21 cellular contexts compared by ENCODE assay signal in genomic region chr21:42112857-42113256, GRCh38. TPM values are rescaled to one million over a fixed set of nuclear protein-coding genes. Genes with fewer than 3 reads are reported as not detected.
DNase-seq lines count a peak whose midpoint lies in the region; ATAC-seq, FAIRE-seq and TF ChIP-seq lines count a peak whose summit lies in the region.
"Had no signal": no experiment of that assay in that cellular context is flagged by ENCODE, and none has a peak within 500 bp of the region (broad histone marks: within the 10 kb centered on the region; RNA-seq: fewer than 3 reads in every experiment).

No MANE protein-coding gene starts in this region.

- H3K23ac ChIP-seq in trophoblast cell (ENCODE audit: low read length) = no peak overlapping the region

- H3K4me1 ChIP-seq in cardiac muscle cell (ENCODE audit: low read depth) (peaks cover 2% of the 10 kb centered on the region), right atrium auricular region (peaks cover 0 to 10% of the 10 kb centered on the region in 2 donors), trophoblast cell (ENCODE audit: control insufficient read depth in 1 of 2, insufficient read depth in 2 of 2, low read length in 2 of 2) (peaks cover 7 to 11% of the 10 kb centered on the region in 2 experiments), HepG2 (ENCODE audit: insufficient read depth, low read length) (peaks cover 21% of the 10 kb centered on the region)

- POLR2A ChIA-PET in HepG2 (lab: Yijun Ruan, JAX) = no interaction called here

- TF ChIP-seq EP300 in HepG2 (IDR thresholded peaks at IDR 0.05; ENCODE audit: low read depth in 2 of 2, low read length in 2 of 2) (no peak), HepG2 (CRISPR knock-in tag; IDR thresholded peaks at IDR 0.05; ENCODE audit: borderline replicate concordance) (no peak)

- peaks cover 13% of the 10 kb centered on the region for H3K4me1 Mint-ChIP-seq in activated CD8-positive, alpha-beta memory T cell treated with anti-CD3 and anti-CD28 coated beads, Interleukin-2, amount 10 ng/mL, durations not matched to agents 7 days and 5 days

- H3K4me2 ChIP-seq in trophoblast cell (ENCODE audit: low read length) (no peak overlapping the region), HepG2 (ENCODE audit: low read depth, low read length) (no peak overlapping the region)

- H3K4me3 ChIP-seq in cardiac muscle cell = no peak overlapping the region
- no peak overlapping the region for H3K4me3 ChIP-seq in right atrium auricular region
- H3K4me3 ChIP-seq in fibroblast of villous mesenchyme (ENCODE audit: low read depth, low read length) = no peak overlapping the region
- H3K4me3 ChIP-seq in trophoblast cell (ENCODE audit: low read depth, low read length) = no peak overlapping the region
- no peak overlapping the region for H3K4me3 ChIP-seq in HepG2 (replicated peaks in 1 of 3; ENCODE audit: insufficient read depth in 1 of 3, low read depth in 2 of 3, low read length in 3 of 3)
- H3K4me3 ChIP-seq: esophagus squamous epithelium, lung had no signal

- H4K91ac ChIP-seq in trophoblast cell (ENCODE audit: low read depth, low read length) = no peak overlapping the region

- H3K79me1 ChIP-seq in trophoblast cell (ENCODE audit: low read length) = no peaks in the 10 kb centered on the region

- CTCF ChIA-PET in HepG2 (lab: Yijun Ruan, JAX; ENCODE audit: low intra/inter-chr PET ratio, low total read pairs) = no interaction called here
- CTCF ChIA-PET in activated CD8-positive, alpha-beta memory T cell treated with anti-CD3 and anti-CD28 coated beads, Interleukin-2, amount 10 ng/mL, durations not matched to agents 7 days and 5 days (lab: Charles Lee) = interaction anchor here (0.7 to 1.2 kb wide), 2 partner anchors 146 to 296 kb away, joined by 3 read pairs; no protein-coding TSS in a partner anchor

- H4K12ac ChIP-seq in trophoblast cell (ENCODE audit: low read depth, low read length) = no peak overlapping the region

- H2BK120ac ChIP-seq in trophoblast cell (ENCODE audit: insufficient read depth, low read length, poor library complexity) = no peak overlapping the region

- no peaks in the 10 kb centered on the region for H3K9me3 ChIP-seq in cardiac muscle cell (ENCODE audit: low read depth)
- H3K9me3 ChIP-seq in right atrium auricular region = no peaks in the 10 kb centered on the region
- H3K9me3 ChIP-seq in trophoblast cell (ENCODE audit: insufficient read depth, low read depth, low read length) = no peaks in the 10 kb centered on the region
- no peaks in the 10 kb centered on the region for H3K9me3 ChIP-seq in HepG2 (ENCODE audit: low read length)
- H3K9me3 ChIP-seq: esophagus squamous epithelium had no signal

- no peaks in the 10 kb centered on the region for H3K79me2 ChIP-seq in trophoblast cell (ENCODE audit: control insufficient read depth, insufficient read depth, low read length, poor library complexity)
- H3K79me2 ChIP-seq in HepG2 (ENCODE audit: insufficient read depth, low read length) = no peaks in the 10 kb centered on the region

- WGBS in trophoblast cell (ENCODE audit: extremely low coverage, insufficient coverage, insufficient read length) = no CpG with 5 or more reads among the region's 4 CpGs
- 45% methylated on average over 4 of the region's 4 CpGs for WGBS in HepG2 (ENCODE audit: low lambda C conversion rate)

- H2AFZ ChIP-seq in trophoblast cell (ENCODE audit: insufficient read depth, low read length, poor library complexity) (no peak overlapping the region), HepG2 (ENCODE audit: low read length) (no peak overlapping the region)

- no peak overlapping the region for H3K4ac ChIP-seq in trophoblast cell (ENCODE audit: low read depth, low read length)

- H3K27me3 ChIP-seq in cardiac muscle cell (no peaks in the 10 kb centered on the region), right atrium auricular region (no peaks in the 10 kb centered on the region), trophoblast cell (ENCODE audit: insufficient read depth, low read length) (no peaks in the 10 kb centered on the region), HepG2 (ENCODE audit: control insufficient read depth in 1 of 2, insufficient read depth in 2 of 2, low read length in 2 of 2) (peaks cover 0 to 46% of the 10 kb centered on the region in 2 experiments)

- H3K14ac ChIP-seq in trophoblast cell (ENCODE audit: low read length) = no peak overlapping the region

- TF ChIP-seq POLR2A in HepG2 (IDR thresholded peaks at IDR 0.05; ENCODE audit: insufficient read depth in 1 of 2, low read depth in 2 of 2, low read length in 2 of 2) = no peak

- H3K27ac Mint-ChIP-seq in activated CD8-positive, alpha-beta memory T cell treated with anti-CD3 and anti-CD28 coated beads, Interleukin-2, amount 10 ng/mL, durations not matched to agents 7 days and 5 days = no peak overlapping the region
- H3K27ac Mint-ChIP-seq: activated naive CD8-positive, alpha-beta T cell treated with anti-CD3 and anti-CD28 coated beads for 36 hours had no signal

- H3K4me3 Mint-ChIP-seq in activated CD8-positive, alpha-beta memory T cell treated with anti-CD3 and anti-CD28 coated beads, Interleukin-2, amount 10 ng/mL, durations not matched to agents 7 days and 5 days = no peak overlapping the region
- H3K4me3 Mint-ChIP-seq: activated naive CD8-positive, alpha-beta T cell treated with anti-CD3 and anti-CD28 coated beads for 36 hours; neural crest cell had no signal

- H3K36me3 ChIP-seq in cardiac muscle cell (no peaks in the 10 kb centered on the region), right atrium auricular region (no peaks in the 10 kb centered on the region), trophoblast cell (ENCODE audit: control insufficient read depth in 1 of 2, insufficient read depth in 2 of 2, low read length in 2 of 2) (no peaks in the 10 kb centered on the region), HepG2 (replicated peaks in 1 of 2; ENCODE audit: control insufficient read depth in 1 of 2, insufficient read depth in 2 of 2, low read length in 2 of 2) (no peaks in the 10 kb centered on the region)
- H3K36me3 ChIP-seq: esophagus squamous epithelium had no signal

- peaks cover 41% of the 10 kb centered on the region for H3K27me3 Mint-ChIP-seq in activated CD8-positive, alpha-beta memory T cell treated with anti-CD3 and anti-CD28 coated beads, Interleukin-2, amount 10 ng/mL, durations not matched to agents 7 days and 5 days

- no peak overlapping the region for H3K9ac ChIP-seq in trophoblast cell (ENCODE audit: low read length)
- no peak overlapping the region for H3K9ac ChIP-seq in HepG2 (ENCODE audit: insufficient read depth, low read depth, low read length)

- no peak overlapping the region for H4K8ac ChIP-seq in trophoblast cell (ENCODE audit: low read depth, low read length)

- no peak overlapping the region for H2BK5ac ChIP-seq in trophoblast cell (ENCODE audit: low read depth, low read length, poor library complexity)

- no peak for FAIRE-seq in HepG2 (lab: Jason Lieb, UNC)
- FAIRE-seq: urothelium cell line had no signal

- H3K9me3 Mint-ChIP-seq in activated CD8-positive, alpha-beta memory T cell treated with anti-CD3 and anti-CD28 coated beads, Interleukin-2, amount 10 ng/mL, durations not matched to agents 7 days and 5 days (ENCODE audit: low read depth) = no peaks in the 10 kb centered on the region
- H3K9me3 Mint-ChIP-seq: activated naive CD8-positive, alpha-beta T cell treated with anti-CD3 and anti-CD28 coated beads for 36 hours; neural crest cell had no signal

- in situ Hi-C loops in HepG2 (cut with HindIII; ENCODE audit: extremely low pct_ligation_motif_present, low pct_unique_long_range_greater_than_20kb) = loop anchor here (10.0 to 25.0 kb wide), 2 partner anchors 158 to 501 kb away; partner anchors contain the start of gene C2CD2

- no peak overlapping the region for H3K18ac ChIP-seq in trophoblast cell (ENCODE audit: low read length)

- H3K27ac ChIP-seq in cardiac muscle cell (no peak overlapping the region), right atrium auricular region (no peak overlapping the region), trophoblast cell (ENCODE audit: low read depth, low read length) (no peak overlapping the region), HepG2 (ENCODE audit: extremely low read length, insufficient read depth, low read length) (no peak overlapping the region)
- H3K27ac ChIP-seq: esophagus squamous epithelium had no signal

- no peak for TF ChIP-seq RAD21 in HepG2 (CRISPR knock-in tag; IDR thresholded peaks at IDR 0.05)

- DNase-seq in cardiac muscle cell (ENCODE audit: low read depth in 1 of 2, low spot score in 1 of 2) (peak; percentile 69 to 70), right atrium auricular region (ENCODE audit: low spot score) (no peak), amniotic stem cell (lab: John Stamatoyannopoulos, UW) (peak; percentile 27), fibroblast of villous mesenchyme (ENCODE audit: low read depth) (peak; percentile 30), trophoblast cell (no peak), HepG2 (ENCODE audit: low spot score) (no peak)
- DNase-seq in activated CD8-positive, alpha-beta memory T cell treated with anti-CD3 and anti-CD28 coated beads, Interleukin-2, amount 10 ng/mL, durations not matched to agents 7 days and 5 days = no peak
- DNase-seq: ACHN; activated CD8-positive, alpha-beta memory T cell treated with anti-CD3 and anti-CD28 coated beads, Interleukin-2, amount 50 U/mL, for 4 hours; activated naive CD8-positive, alpha-beta T cell treated with anti-CD3 and anti-CD28 coated beads for 36 hours; esophagus squamous epithelium; NCI-H226; stimulated activated naive CD4-positive, alpha-beta T cell had no signal

- no peak overlapping the region for H2AK5ac ChIP-seq in trophoblast cell (ENCODE audit: low read length)

- ATAC-seq in HepG2 = no peak
- no peak for ATAC-seq in HG03457 (IDR thresholded peaks at IDR 0.05; ENCODE audit: unreplicated experiment)
- no peak for ATAC-seq in activated CD8-positive, alpha-beta memory T cell treated with anti-CD3 and anti-CD28 coated beads, Interleukin-2, amount 10 ng/mL, durations not matched to agents 7 days and 5 days
- ATAC-seq: activated CD4-positive, CD25-positive, alpha-beta regulatory T cell treated with anti-CD3 and anti-CD28 coated beads, Interleukin-2, amount 50 U/mL, for 24 hours had no signal

- H3K36me3 Mint-ChIP-seq in activated CD8-positive, alpha-beta memory T cell treated with anti-CD3 and anti-CD28 coated beads, Interleukin-2, amount 10 ng/mL, durations not matched to agents 7 days and 5 days = no peaks in the 10 kb centered on the region
- H3K36me3 Mint-ChIP-seq: activated naive CD8-positive, alpha-beta T cell treated with anti-CD3 and anti-CD28 coated beads for 36 hours had no signal

- no peaks in the 10 kb centered on the region for H4K20me1 ChIP-seq in HepG2 (ENCODE audit: insufficient read depth, low read length)

- intact Hi-C loops in HepG2 (cut with micrococcal nuclease; ENCODE audit: unreplicated experiment) = loop anchor here (10.0 kb wide), 1 partner anchor 498 kb away; no protein-coding TSS in a partner anchor

- no peak overlapping the region for H2BK12ac ChIP-seq in trophoblast cell (ENCODE audit: low read length)

- BruUV-seq in HepG2 (replicated peaks; lab: Mats Ljungman, UMichigan) = no TSS peak

- TF ChIP-seq CTCF in cardiac muscle cell (IDR thresholded peaks at IDR 0.05; ENCODE audit: low read depth, low read length) (no peak), right atrium auricular region (IDR thresholded peaks at IDR 0.05) (no peak), fibroblast of villous mesenchyme (IDR thresholded peaks at IDR 0.05; ENCODE audit: insufficient read depth, low read depth, low read length) (no peak), HepG2 (CRISPR knock-in tag; IDR thresholded peaks at IDR 0.05) (no peak)

RNA-seq across cellular contexts. Expression of gene UMODL1, which starts 41.7 kb away (rescaled TPM):
- total RNA-seq in cardiac muscle cell (not detected in 2 replicates), right atrium auricular region (not detected), fibroblast of villous mesenchyme (under 0.01 TPM in 1 of 2 replicates, not detected in the other), HepG2 (2016; rRNA removed; fragmentation: Illumina TruSeq; extraction: Trizol) (not detected in 2 replicates)
- polyA plus RNA-seq in cardiac muscle cell (not detected in 2 replicates), HepG2 (2011; rRNA removed) (not detected in 2 replicates)
- polyA plus RNA-seq in trophoblast cell (2013) = not detected in 2 replicates
- total RNA-seq in HepG2 (2016; cell fraction: cytosol; rRNA removed; fragmentation: Illumina TruSeq; extraction: Trizol; ENCODE audit: low read depth) = not detected in 2 replicates
- not detected in 2 replicates for total RNA-seq in HepG2 (2016; cell fraction: insoluble cytoplasmic fraction; rRNA removed; fragmentation: Illumina TruSeq; extraction: Trizol)
- not detected in 2 replicates for total RNA-seq in HepG2 (2016; cell fraction: membrane; rRNA removed; fragmentation: Illumina TruSeq; extraction: Trizol)
- not detected in 2 replicates for total RNA-seq in HepG2 (2016; cell fraction: nucleus; rRNA removed; fragmentation: Illumina TruSeq; extraction: Trizol)
- not detected in 2 replicates for polyA plus RNA-seq in HepG2 (2011; cell fraction: cytosol; rRNA removed)
- polyA plus RNA-seq in HepG2 (2011; cell fraction: nucleus; rRNA removed) = not detected in 2 replicates
- not detected in 2 replicates for polyA plus RNA-seq in HepG2 (2012)
- polyA plus RNA-seq in HepG2 (2016; cell fraction: cytosol; fragmentation: Illumina TruSeq; extraction: Trizol; ENCODE audit: low read depth) = not detected in 2 replicates
- polyA plus RNA-seq in HepG2 (2016; cell fraction: insoluble cytoplasmic fraction; fragmentation: Illumina TruSeq; extraction: Trizol; ENCODE audit: low read depth) = not detected in 2 replicates
- polyA plus RNA-seq in HepG2 (2016; cell fraction: membrane; fragmentation: Illumina TruSeq; extraction: Trizol; ENCODE audit: low read depth) = not detected in 2 replicates
- not detected in 2 replicates for polyA plus RNA-seq in HepG2 (2016; cell fraction: nucleus; fragmentation: Illumina TruSeq; extraction: Trizol; ENCODE audit: insufficient read depth, low read depth)
- polyA minus RNA-seq in HepG2 (2011; rRNA and poly(A)+ RNA removed; ENCODE audit: low replicate concordance) = not detected in 2 replicates
- polyA minus RNA-seq in HepG2 (2011; cell fraction: cytosol; rRNA and poly(A)+ RNA removed) = not detected in 2 replicates
- polyA minus RNA-seq in HepG2 (2011; cell fraction: nucleus; rRNA and poly(A)+ RNA removed) = not detected in 2 replicates
- under 1 TPM in 1 of 2 experiments, not detected in 1; 0.05 TPM for total RNA-seq in activated CD8-positive, alpha-beta memory T cell treated with anti-CD3 and anti-CD28 coated beads, Interleukin-2, amount 10 ng/mL, durations not matched to agents 7 days and 5 days
- total RNA-seq: activated naive CD8-positive, alpha-beta T cell treated with anti-CD3 and anti-CD28 coated beads for 36 hours; dermis microvascular lymphatic vessel endothelial cell; esophagus squamous epithelium; HT1080; neural crest cell; skeletal muscle tissue had no signal

Comparison
In these comparisons a context has a peak if more than half of its experiments do, and no peak if none do; other contexts are left out.
1. DNase-seq: peak in cardiac muscle cell (2 of 2), amniotic stem cell (single experiment) and fibroblast of villous mesenchyme (single experiment); none in right atrium auricular region (single experiment), trophoblast cell (0 of 2), HepG2 (single experiment) and activated CD8-positive, alpha-beta memory T cell treated with anti-CD3 and anti-CD28 coated beads, Interleukin-2, amount 10 ng/mL, durations not matched to agents 7 days and 5 days (single experiment).